ENCODE assay signal across 1 cellular context in the genomic region with DNA sequence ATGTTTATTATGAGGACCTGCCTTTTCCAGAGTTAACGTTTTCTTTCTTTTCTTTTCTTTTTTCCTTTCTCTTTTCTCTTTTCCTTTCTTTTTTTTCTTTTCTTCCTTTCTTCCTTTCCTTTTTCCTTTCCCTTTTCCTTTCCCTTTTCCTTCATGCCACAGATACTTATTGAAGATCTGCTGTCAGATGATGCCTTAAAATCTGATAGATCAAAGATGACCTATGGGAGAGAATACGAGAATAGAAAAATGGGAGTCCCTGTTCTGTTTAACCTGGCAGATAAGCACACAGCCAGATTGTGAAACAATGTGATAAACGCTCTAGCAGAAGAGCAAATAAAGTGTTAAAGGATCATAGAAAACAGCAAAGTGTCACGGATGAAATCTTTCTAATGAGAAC.
TF ChIP-seq lines count a peak whose summit lies in the region.

No MANE protein-coding gene starts in this region.

TF ChIP-seq in HepG2, 621 proteins besides CTCF, POLR2A, EP300 and RAD21 (continued from another document and continues in another):
- TF ChIP-seq, protein P1, sequence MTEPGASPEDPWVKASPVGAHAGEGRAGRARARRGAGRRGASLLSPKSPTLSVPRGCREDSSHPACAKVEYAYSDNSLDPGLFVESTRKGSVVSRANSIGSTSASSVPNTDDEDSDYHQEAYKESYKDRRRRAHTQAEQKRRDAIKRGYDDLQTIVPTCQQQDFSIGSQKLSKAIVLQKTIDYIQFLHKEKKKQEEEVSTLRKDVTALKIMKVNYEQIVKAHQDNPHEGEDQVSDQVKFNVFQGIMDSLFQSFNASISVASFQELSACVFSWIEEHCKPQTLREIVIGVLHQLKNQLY (CRISPR knock-in tag; IDR thresholded peaks at IDR 0.05), result 0 out of 2 replicates have a peak, but pooled peaks have one; percentile 11
- TF ChIP-seq ETV5 (CRISPR knock-in tag; IDR thresholded peaks at IDR 0.05; ENCODE audit: borderline replicate concordance) (no peak), NR2F2 (IDR thresholded peaks at IDR 0.05; ENCODE audit: borderline replicate concordance, low read depth) (peak; percentile 82; the same call in 1 of the 2 replicates), CREM (IDR thresholded peaks at IDR 0.05) (peak; percentile 57; the same call in 1 of the 2 replicates), CREM (CRISPR knock-in tag; IDR thresholded peaks at IDR 0.05) (no peak), NCOR1 (IDR thresholded peaks at IDR 0.05; ENCODE audit: borderline replicate concordance, low read length) (no peak), ZNF24 (IDR thresholded peaks at IDR 0.05) (no peak), ZFP36 (IDR thresholded peaks at IDR 0.05; ENCODE audit: borderline replicate concordance, low read depth, low read length, partially characterized antibody) (no peak), RERE (CRISPR knock-in tag; IDR thresholded peaks at IDR 0.05; ENCODE audit: low read depth) (no peak), ZFY (CRISPR knock-in tag; IDR thresholded peaks at IDR 0.05) (no peak), ZNF576 (CRISPR knock-in tag; IDR thresholded peaks at IDR 0.05) (no peak), HDAC1 (CRISPR knock-in tag; IDR thresholded peaks at IDR 0.05) (peak; percentile 23; the same call in 1 of the 2 replicates), ZBTB3 (CRISPR knock-in tag; IDR thresholded peaks at IDR 0.05; ENCODE audit: borderline replicate concordance, low read depth) (no peak), MED13 (CRISPR knock-in tag; IDR thresholded peaks at IDR 0.05) (no peak), ZNF543 (CRISPR knock-in tag; IDR thresholded peaks at IDR 0.05) (no peak), ZFYVE20 (CRISPR knock-in tag; IDR thresholded peaks at IDR 0.05; ENCODE audit: borderline replicate concordance, low read depth) (no peak), ZNF431 (CRISPR knock-in tag; IDR thresholded peaks at IDR 0.05; ENCODE audit: borderline replicate concordance, low read depth) (no peak), CHD2 (IDR thresholded peaks at IDR 0.05; ENCODE audit: low read depth, low read length) (no peak), ZNF644 (CRISPR knock-in tag; IDR thresholded peaks at IDR 0.05; ENCODE audit: low read depth) (no peak), HOXA5 (CRISPR knock-in tag; IDR thresholded peaks at IDR 0.05) (0 out of 2 replicates have a peak, but pooled peaks have one; percentile 20), ZSCAN30 (CRISPR knock-in tag; IDR thresholded peaks at IDR 0.05) (no peak), MIXL1 (CRISPR knock-in tag; IDR thresholded peaks at IDR 0.05) (no peak; the same call in 1 of the 2 replicates), AKAP8 (CRISPR knock-in tag; IDR thresholded peaks at IDR 0.05) (no peak), ZNF615 (CRISPR knock-in tag; IDR thresholded peaks at IDR 0.05; ENCODE audit: borderline replicate concordance) (no peak), ETS1 (CRISPR knock-in tag; IDR thresholded peaks at IDR 0.05) (no peak), ZNF607 (CRISPR knock-in tag; IDR thresholded peaks at IDR 0.05; ENCODE audit: borderline replicate concordance) (no peak), ZNF546 (CRISPR knock-in tag; conservative IDR thresholded peaks at IDR 0.05) (no peak), DNMT1 (CRISPR knock-in tag; IDR thresholded peaks at IDR 0.05) (no peak), ASH2L (IDR thresholded peaks at IDR 0.05; ENCODE audit: insufficient read length, low read depth, low read length) (no peak), RARG (CRISPR knock-in tag; IDR thresholded peaks at IDR 0.05; ENCODE audit: low read depth) (no peak), FOXC1 (CRISPR knock-in tag; IDR thresholded peaks at IDR 0.05; ENCODE audit: borderline replicate concordance) (no peak), KDM5B (CRISPR knock-in tag; IDR thresholded peaks at IDR 0.05; ENCODE audit: borderline replicate concordance) (no peak), ZNF614 (CRISPR knock-in tag; IDR thresholded peaks at IDR 0.05; ENCODE audit: borderline replicate concordance) (0 out of 2 replicates have a peak, but pooled peaks have one; percentile 42), FOXJ3 (CRISPR knock-in tag; IDR thresholded peaks at IDR 0.05; ENCODE audit: borderline replicate concordance) (peak; percentile 71; the same call in 1 of the 2 replicates), DPF2 (CRISPR knock-in tag; IDR thresholded peaks at IDR 0.05; ENCODE audit: borderline replicate concordance, low read depth) (peak; percentile 83), ZNF674 (CRISPR knock-in tag; IDR thresholded peaks at IDR 0.05; ENCODE audit: low read depth) (no peak), HMG20A (CRISPR knock-in tag; IDR thresholded peaks at IDR 0.05; ENCODE audit: borderline replicate concordance) (peak; percentile 66), GPN1 (CRISPR knock-in tag; IDR thresholded peaks at IDR 0.05; ENCODE audit: borderline replicate concordance) (no peak), NFE2L2 (IDR thresholded peaks at IDR 0.05; ENCODE audit: low read length) (no peak), SUZ12 (IDR thresholded peaks at IDR 0.05; ENCODE audit: low read depth, low read length) (no peak), ZNF547 (CRISPR knock-in tag; IDR thresholded peaks at IDR 0.05) (no peak), THYN1 (CRISPR knock-in tag; IDR thresholded peaks at IDR 0.05; ENCODE audit: borderline replicate concordance, low read depth) (no peak), PTBP1 (IDR thresholded peaks at IDR 0.05; ENCODE audit: low read depth, low read length, poor library complexity, severe bottlenecking) (no peak), IRF9 (CRISPR knock-in tag; IDR thresholded peaks at IDR 0.05; ENCODE audit: borderline replicate concordance) (no peak), TFDP2 (CRISPR knock-in tag; IDR thresholded peaks at IDR 0.05) (no peak), ZNF816 (CRISPR knock-in tag; IDR thresholded peaks at IDR 0.05; ENCODE audit: borderline replicate concordance) (no peak), HBP1 (CRISPR knock-in tag; IDR thresholded peaks at IDR 0.05; ENCODE audit: low read depth) (no peak)
- TF ChIP-seq, protein P2, sequence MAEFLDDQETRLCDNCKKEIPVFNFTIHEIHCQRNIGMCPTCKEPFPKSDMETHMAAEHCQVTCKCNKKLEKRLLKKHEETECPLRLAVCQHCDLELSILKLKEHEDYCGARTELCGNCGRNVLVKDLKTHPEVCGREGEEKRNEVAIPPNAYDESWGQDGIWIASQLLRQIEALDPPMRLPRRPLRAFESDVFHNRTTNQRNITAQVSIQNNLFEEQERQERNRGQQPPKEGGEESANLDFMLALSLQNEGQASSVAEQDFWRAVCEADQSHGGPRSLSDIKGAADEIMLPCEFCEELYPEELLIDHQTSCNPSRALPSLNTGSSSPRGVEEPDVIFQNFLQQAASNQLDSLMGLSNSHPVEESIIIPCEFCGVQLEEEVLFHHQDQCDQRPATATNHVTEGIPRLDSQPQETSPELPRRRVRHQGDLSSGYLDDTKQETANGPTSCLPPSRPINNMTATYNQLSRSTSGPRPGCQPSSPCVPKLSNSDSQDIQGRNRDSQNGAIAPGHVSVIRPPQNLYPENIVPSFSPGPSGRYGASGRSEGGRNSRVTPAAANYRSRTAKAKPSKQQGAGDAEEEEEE (CRISPR knock-in tag; IDR thresholded peaks at IDR 0.05; ENCODE audit: borderline replicate concordance), result no peak
- TF ChIP-seq, protein P3, sequence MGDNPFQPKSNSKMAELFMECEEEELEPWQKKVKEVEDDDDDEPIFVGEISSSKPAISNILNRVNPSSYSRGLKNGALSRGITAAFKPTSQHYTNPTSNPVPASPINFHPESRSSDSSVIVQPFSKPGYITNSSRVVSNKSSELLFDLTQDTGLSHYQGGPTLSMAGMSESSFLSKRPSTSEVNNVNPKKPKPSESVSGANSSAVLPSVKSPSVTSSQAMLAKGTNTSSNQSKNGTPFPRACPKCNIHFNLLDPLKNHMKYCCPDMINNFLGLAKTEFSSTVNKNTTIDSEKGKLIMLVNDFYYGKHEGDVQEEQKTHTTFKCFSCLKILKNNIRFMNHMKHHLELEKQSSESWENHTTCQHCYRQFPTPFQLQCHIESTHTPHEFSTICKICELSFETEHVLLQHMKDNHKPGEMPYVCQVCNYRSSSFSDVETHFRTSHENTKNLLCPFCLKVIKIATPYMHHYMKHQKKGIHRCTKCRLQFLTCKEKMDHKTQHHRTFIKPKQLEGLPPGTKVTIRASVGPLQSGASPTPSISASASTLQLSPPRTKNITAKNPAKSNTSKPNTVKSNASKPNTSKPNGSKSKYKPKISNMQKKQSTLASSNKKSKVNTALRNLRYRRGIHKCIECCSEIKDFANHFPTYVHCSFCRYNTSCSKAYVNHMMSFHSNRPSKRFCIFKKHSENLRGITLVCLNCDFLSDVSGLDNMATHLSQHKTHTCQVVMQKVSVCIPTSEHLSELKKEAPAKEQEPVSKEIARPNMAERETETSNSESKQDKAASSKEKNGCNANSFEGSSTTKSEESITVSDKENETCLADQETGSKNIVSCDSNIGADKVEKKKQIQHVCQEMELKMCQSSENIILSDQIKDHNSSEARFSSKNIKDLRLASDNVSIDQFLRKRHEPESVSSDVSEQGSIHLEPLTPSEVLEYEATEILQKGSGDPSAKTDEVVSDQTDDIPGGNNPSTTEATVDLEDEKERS (CRISPR knock-in tag; IDR thresholded peaks at IDR 0.05), result no peak
